In the genomic region with DNA sequence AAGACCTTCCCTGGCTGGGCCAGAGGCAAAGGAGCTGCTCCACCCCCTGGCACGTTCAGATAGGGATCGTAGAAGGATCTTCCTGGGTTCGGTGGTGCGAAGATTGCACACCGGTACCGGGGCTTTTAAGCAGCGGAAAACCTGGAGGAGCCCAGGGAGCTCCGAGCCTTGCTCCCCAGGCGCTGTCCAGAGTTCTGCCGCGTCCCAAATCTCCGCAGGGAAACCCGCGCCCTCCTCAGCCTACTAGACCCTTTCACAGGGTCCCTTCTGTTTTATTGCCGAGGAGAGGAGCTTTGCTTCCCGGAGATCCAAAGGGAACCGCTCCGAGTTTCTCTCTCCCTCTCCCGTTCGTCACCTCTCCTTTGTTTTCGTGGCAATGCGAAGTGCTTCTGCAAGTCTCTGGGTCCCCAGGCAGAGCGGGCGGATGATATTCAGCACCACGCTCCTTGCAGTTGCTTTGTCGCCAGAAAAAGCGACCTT, we compare ENCODE assay signal across 9 cellular contexts. TPM values are rescaled to one million over a fixed set of nuclear protein-coding genes. Genes with fewer than 3 reads are reported as not detected.
DNase-seq lines count a peak whose midpoint lies in the region; ATAC-seq, FAIRE-seq and TF ChIP-seq lines count a peak whose summit lies in the region.
"Had no signal": no experiment of that assay in that cellular context is flagged by ENCODE, and none has a peak within 500 bp of the region (broad histone marks: within the 10 kb centered on the region; RNA-seq: fewer than 3 reads in every experiment).

No MANE protein-coding gene starts in this region.

- peak; percentile 64 for DNase-seq in DMS79 treated with DMSO at 0.1 percent for 48 hours (lab: John Stamatoyannopoulos, UW)
- DNase-seq in NCI-H345 treated with DMSO at 0.1 percent for 48 hours (lab: John Stamatoyannopoulos, UW; ENCODE audit: unreplicated experiment): peak; percentile 30
- peak; percentile 39 to 60 for DNase-seq in fibroblast of lung (ENCODE audit: low read depth in 2 of 2)
- DNase-seq in pancreas: peak in 5 of 6 donors; percentile 15 to 66 (median 24)
- no peak for DNase-seq in colonic mucosa
- DNase-seq in activated gamma-delta T cell treated with Interleukin-2 at 50 U/mL for 16 hours: no peak
- DNase-seq in cerebellum (ENCODE audit: low spot score): no peak

- H4K20me1 ChIP-seq in fibroblast of lung (ENCODE audit: control insufficient read depth, extremely low read depth, insufficient read depth, low read length): no peaks in the 10 kb centered on the region

- ATAC-seq in pancreas: peak; percentile 70 to 95 (median 82)
- ATAC-seq in GM21360 (IDR thresholded peaks at IDR 0.05; ENCODE audit: unreplicated experiment): no peak
- ATAC-seq: HCT116 had no signal

- no peak overlapping the region for H2AFZ ChIP-seq in fibroblast of lung (ENCODE audit: low read length)

- no peak for FAIRE-seq in pancreas (lab: Jason Lieb, UNC)

- WGBS in pancreas, 2 donors: 1% methylated on average over 27 of the region's 27 CpGs

- H3K9ac ChIP-seq in fibroblast of lung (ENCODE audit: insufficient read depth, low read length): no peak overlapping the region
- H3K9ac ChIP-seq in colonic mucosa (ENCODE audit: low read depth in 2 of 2, low read length in 2 of 2): no peak overlapping the region

- H3K36me3 ChIP-seq in fibroblast of lung (ENCODE audit: control insufficient read depth, insufficient read depth, low read length) (no peaks in the 10 kb centered on the region), pancreas (no peaks in the 10 kb centered on the region), colonic mucosa (no peaks in the 10 kb centered on the region)

- H3K4me1 ChIP-seq in fibroblast of lung (ENCODE audit: control insufficient read depth, extremely low read depth, insufficient read depth, low read length) (no peaks in the 10 kb centered on the region), pancreas (no peaks in the 10 kb centered on the region), colonic mucosa (no peaks in the 10 kb centered on the region)

- no peaks in the 10 kb centered on the region for H3K79me2 ChIP-seq in fibroblast of lung (ENCODE audit: control insufficient read depth, insufficient read depth, low read length)

- H3K9me3 ChIP-seq in fibroblast of lung (ENCODE audit: control insufficient read depth, insufficient read depth, low read depth, low read length) (no peaks in the 10 kb centered on the region), pancreas (no peaks in the 10 kb centered on the region), colonic mucosa (no peaks in the 10 kb centered on the region)

- intact Hi-C loops in pancreas (cut with DNase I) (no loop called here), colonic mucosa (cut with DNase I) (no loop called here)

- H3K27me3 ChIP-seq in fibroblast of lung (ENCODE audit: control insufficient read depth, insufficient read depth, low read length) (no peaks in the 10 kb centered on the region), pancreas (peaks cover 0 to 21% (median 6%) of the 10 kb centered on the region in 4 donors), colonic mucosa (peaks cover 10% of the 10 kb centered on the region)

- no peak for TF ChIP-seq CTCF in fibroblast of lung (conservative IDR thresholded peaks at IDR 0.05 in 1 of 2, IDR thresholded peaks at IDR 0.05 in 1 of 2; ENCODE audit: low read depth in 1 of 2, low read length in 2 of 2)
- no peak for TF ChIP-seq CTCF in pancreas (IDR thresholded peaks at IDR 0.05)
- TF ChIP-seq CTCF in colonic mucosa (IDR thresholded peaks at IDR 0.05): no peak

- H3K27ac ChIP-seq in fibroblast of lung (ENCODE audit: insufficient read depth, low read length) (no peak overlapping the region), pancreas (no peak overlapping the region), colonic mucosa (no peak overlapping the region)

- peak overlapping the region; percentile 46 for H3K4me2 ChIP-seq in fibroblast of lung (ENCODE audit: extremely low read depth, insufficient read depth, low read length)

- H3K4me3 ChIP-seq in fibroblast of lung (replicated peaks in 1 of 4; ENCODE audit: control extremely low read depth in 1 of 4, insufficient read depth in 1 of 4, low read depth in 3 of 4, low read length in 4 of 4): peak overlapping the region in 2 of 4 experiments; percentile 4 to 48
- H3K4me3 ChIP-seq in pancreas: peak overlapping the region in 2 of 4 donors; percentile 13 to 33
- no peak overlapping the region for H3K4me3 ChIP-seq in colonic mucosa

RNA-seq across cellular contexts. Expression of gene TMEM196, which starts 0.5 kb away (rescaled TPM):
- total RNA-seq in fibroblast of lung (not detected in 2 replicates), pancreas (under 1 TPM; 0.19 to 0.87 (median 0.45) TPM), colonic mucosa (not detected), cerebellum (12.9 TPM)
- polyA plus RNA-seq in fibroblast of lung (not detected in 2 replicates), pancreas (1 to 10 TPM; 1.3 to 5.2 TPM)
- not detected in 2 replicates for polyA plus RNA-seq in fibroblast of lung (2012)
- not detected in 2 replicates for polyA minus RNA-seq in fibroblast of lung (ENCODE audit: low replicate concordance)

Comparison
In these comparisons a context has a peak if more than half of its experiments do, and no peak if none do; other contexts are left out.
1. DNase-seq: peak in DMS79 treated with DMSO at 0.1 percent for 48 hours (single experiment), NCI-H345 treated with DMSO at 0.1 percent for 48 hours (single experiment), fibroblast of lung (2 of 2) and pancreas (5 of 6); none in colonic mucosa (single experiment), activated gamma-delta T cell treated with Interleukin-2 at 50 U/mL for 16 hours (single experiment) and cerebellum (single experiment).